Comparison of ENCODE assay signal across 6 cellular contexts in the genomic region with DNA sequence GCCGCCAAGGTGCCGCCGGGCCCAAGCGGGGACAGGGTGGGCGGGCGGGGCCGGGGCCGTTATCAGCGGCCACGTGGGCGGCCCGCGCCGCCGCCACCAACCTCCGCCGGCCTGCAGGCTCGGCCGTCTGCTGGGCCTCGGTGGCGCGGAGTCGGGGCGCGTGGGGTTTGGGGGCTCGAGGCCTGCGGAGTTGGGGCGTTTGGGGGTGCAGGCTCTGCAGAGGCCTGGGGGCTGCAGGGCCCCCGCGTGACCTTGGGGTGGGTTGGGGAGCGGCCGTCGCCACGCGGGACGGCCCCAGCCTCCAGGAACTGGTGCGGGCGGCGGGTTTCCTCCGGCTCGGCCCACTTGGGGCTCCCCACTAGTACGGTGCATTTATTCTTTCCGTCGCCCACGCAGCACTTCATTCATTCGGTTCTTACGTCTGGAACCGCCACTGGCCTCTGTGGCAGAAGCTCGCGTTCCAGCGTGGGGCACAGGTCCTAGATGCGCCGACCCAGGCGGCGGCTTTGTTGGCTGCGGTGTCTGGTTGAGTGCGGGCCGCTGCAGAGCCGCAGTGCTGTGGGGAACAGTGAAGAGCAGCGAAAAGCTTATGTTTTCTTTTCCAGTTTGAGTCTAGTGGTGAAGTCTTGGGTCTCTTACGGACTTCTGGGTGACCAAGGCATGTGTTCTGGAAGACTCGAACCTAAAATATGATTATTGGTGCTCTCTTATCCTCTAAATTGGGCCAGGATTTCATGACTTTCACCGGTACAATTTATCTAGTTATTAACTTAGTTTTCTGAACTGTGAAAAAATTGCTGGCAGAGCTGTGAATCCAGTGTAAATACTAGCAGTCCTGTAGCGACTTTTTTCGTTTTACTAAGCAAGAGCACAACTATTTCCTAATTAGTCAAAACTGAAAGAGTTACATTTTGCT. TPM values are rescaled to one million over a fixed set of nuclear protein-coding genes. Genes with fewer than 3 reads are reported as not detected.
DNase-seq lines count a peak whose midpoint lies in the region; ATAC-seq and TF ChIP-seq lines count a peak whose summit lies in the region.

No MANE protein-coding gene starts in this region.

- peak overlapping the region; percentile 98 for H3K27ac ChIP-seq in HUES6 (ENCODE audit: low read depth, low read length)

- no peak for TF ChIP-seq CTCF in type B pancreatic cell (conservative IDR thresholded peaks at IDR 0.05)

- no peaks in the 10 kb centered on the region for H3K27me3 Mint-ChIP-seq in activated naive CD4-positive, alpha-beta T cell treated with anti-CD3 and anti-CD28 coated beads for 36 hours (ENCODE audit: low read depth)
- no peaks in the 10 kb centered on the region for H3K27me3 Mint-ChIP-seq in type B pancreatic cell

- H3K4me3 Mint-ChIP-seq in activated naive CD4-positive, alpha-beta T cell treated with anti-CD3 and anti-CD28 coated beads for 36 hours, result peak overlapping the region; percentile 90
- H3K4me3 Mint-ChIP-seq in type B pancreatic cell, result peak overlapping the region; percentile 92

- H3K4me1 ChIP-seq in HUES6 (ENCODE audit: control insufficient read depth, insufficient read depth, low read length), result peaks cover 8% of the 10 kb centered on the region

- H3K9ac ChIP-seq in HUES6 (ENCODE audit: low read length), result peak overlapping the region; percentile 99

- H3K36me3 ChIP-seq in HUES6 (ENCODE audit: control insufficient read depth, insufficient read depth, low read length), result peaks cover 73% of the 10 kb centered on the region

- H3K4me1 Mint-ChIP-seq in activated naive CD4-positive, alpha-beta T cell treated with anti-CD3 and anti-CD28 coated beads for 36 hours (ENCODE audit: low read depth), result peaks cover 53% of the 10 kb centered on the region
- H3K4me1 Mint-ChIP-seq in type B pancreatic cell (ENCODE audit: unreplicated experiment), result peaks cover 5% of the 10 kb centered on the region

- H3K27ac Mint-ChIP-seq in activated naive CD4-positive, alpha-beta T cell treated with anti-CD3 and anti-CD28 coated beads for 36 hours, result peak overlapping the region; percentile 94
- peak overlapping the region; percentile 87 for H3K27ac Mint-ChIP-seq in type B pancreatic cell

- intact Hi-C loops in activated naive CD4-positive, alpha-beta T cell treated with anti-CD3 and anti-CD28 coated beads for 36 hours (cut with micrococcal nuclease), result loop anchor here (1.0 to 10.0 kb wide), 11 partner anchors 13 to 686 kb away; partner anchors contain the start of genes ARVCF, DGCR8, GNB1L and HIRA

- peak; percentile 26 for ATAC-seq in GM19035 (IDR thresholded peaks at IDR 0.05; ENCODE audit: unreplicated experiment)

- CTCF ChIA-PET in activated naive CD4-positive, alpha-beta T cell treated with anti-CD3 and anti-CD28 coated beads for 36 hours (lab: Charles Lee), result interaction anchor here (0.5 to 1.9 kb wide), 4 partner anchors 11 to 50 kb away, joined by 3 to 5 read pairs (median 4); no protein-coding TSS in a partner anchor

- H3K4me3 ChIP-seq in HUES6 (ENCODE audit: low read depth, low read length), result peak overlapping the region; percentile 100

- no peaks in the 10 kb centered on the region for H3K9me3 Mint-ChIP-seq in activated naive CD4-positive, alpha-beta T cell treated with anti-CD3 and anti-CD28 coated beads for 36 hours
- H3K9me3 Mint-ChIP-seq in type B pancreatic cell, result no peaks in the 10 kb centered on the region

- peaks cover 46% of the 10 kb centered on the region for H3K36me3 Mint-ChIP-seq in activated naive CD4-positive, alpha-beta T cell treated with anti-CD3 and anti-CD28 coated beads for 36 hours (ENCODE audit: low read depth)
- peaks cover 9% of the 10 kb centered on the region for H3K36me3 Mint-ChIP-seq in type B pancreatic cell

- H3K27me3 ChIP-seq in HUES6 (ENCODE audit: control insufficient read depth, insufficient read depth, low read length), result no peaks in the 10 kb centered on the region

- no peaks in the 10 kb centered on the region for H3K9me3 ChIP-seq in HUES6 (ENCODE audit: control insufficient read depth, insufficient read depth, low read depth, low read length)

- DNase-seq in activated naive CD4-positive, alpha-beta T cell treated with anti-CD3 and anti-CD28 coated beads for 36 hours, result peak; percentile 93
- DNase-seq in lung microvascular endothelial cell (ENCODE audit: low read depth in 2 of 2), result peak; percentile 29 to 39
- no peak for DNase-seq in type B pancreatic cell (ENCODE audit: extremely low spot score, unreplicated experiment)
- no peak for DNase-seq in NCI-H2196 treated with DMSO at 0.1 percent for 48 hours (lab: John Stamatoyannopoulos, UW; ENCODE audit: unreplicated experiment)

RNA-seq across cellular contexts. Expression of gene TRMT2A, which starts 0.9 kb away (rescaled TPM):
- total RNA-seq in activated naive CD4-positive, alpha-beta T cell treated with anti-CD3 and anti-CD28 coated beads for 36 hours, result 10 to 100 TPM; 51.8 to 57.9 TPM
- total RNA-seq in lung microvascular endothelial cell (24.0 and 31.0 TPM in 2 replicates), type B pancreatic cell (ENCODE audit: low replicate concordance) (57.7 and 64.8 TPM in 2 replicates)

RNA-seq across cellular contexts. Expression of gene RANBP1, which starts 2.0 kb away (rescaled TPM):
- 100 to 1,000 TPM; 445 to 455 TPM for total RNA-seq in activated naive CD4-positive, alpha-beta T cell treated with anti-CD3 and anti-CD28 coated beads for 36 hours
- total RNA-seq in lung microvascular endothelial cell (99.2 and 108 TPM in 2 replicates), type B pancreatic cell (ENCODE audit: low replicate concordance) (129 and 235 TPM in 2 replicates)

RNA-seq across cellular contexts. Expression of gene ZDHHC8, which starts 13.7 kb away (rescaled TPM):
- total RNA-seq in activated naive CD4-positive, alpha-beta T cell treated with anti-CD3 and anti-CD28 coated beads for 36 hours, result 10 to 100 TPM; 26.4 to 31.3 TPM
- total RNA-seq in lung microvascular endothelial cell (2.8 and 4.2 TPM in 2 replicates), type B pancreatic cell (ENCODE audit: low replicate concordance) (55.2 and 73.6 TPM in 2 replicates)

RNA-seq across cellular contexts. Expression of gene CCDC188, which starts 32.9 kb away (rescaled TPM):
- total RNA-seq in activated naive CD4-positive, alpha-beta T cell treated with anti-CD3 and anti-CD28 coated beads for 36 hours, result not detected
- total RNA-seq in lung microvascular endothelial cell (3.5 and 3.6 TPM in 2 replicates), type B pancreatic cell (ENCODE audit: low replicate concordance) (2.6 and 4.3 TPM in 2 replicates)

RNA-seq across cellular contexts. Expression of gene DGCR8, which starts 37.9 kb away (rescaled TPM):
- total RNA-seq in activated naive CD4-positive, alpha-beta T cell treated with anti-CD3 and anti-CD28 coated beads for 36 hours, result 10 to 100 TPM; 29.8 to 36.5 TPM
- total RNA-seq in lung microvascular endothelial cell (17.4 and 23.2 TPM in 2 replicates), type B pancreatic cell (ENCODE audit: low replicate concordance) (39.0 and 61.3 TPM in 2 replicates)

Comparison
In these comparisons a context has a peak if more than half of its experiments do, and no peak if none do; other contexts are left out.
1. DNase-seq: peak in activated naive CD4-positive, alpha-beta T cell treated with anti-CD3 and anti-CD28 coated beads for 36 hours (single experiment) and lung microvascular endothelial cell (2 of 2); none in type B pancreatic cell (single experiment) and NCI-H2196 treated with DMSO at 0.1 percent for 48 hours (single experiment).